In the genomic region with DNA sequence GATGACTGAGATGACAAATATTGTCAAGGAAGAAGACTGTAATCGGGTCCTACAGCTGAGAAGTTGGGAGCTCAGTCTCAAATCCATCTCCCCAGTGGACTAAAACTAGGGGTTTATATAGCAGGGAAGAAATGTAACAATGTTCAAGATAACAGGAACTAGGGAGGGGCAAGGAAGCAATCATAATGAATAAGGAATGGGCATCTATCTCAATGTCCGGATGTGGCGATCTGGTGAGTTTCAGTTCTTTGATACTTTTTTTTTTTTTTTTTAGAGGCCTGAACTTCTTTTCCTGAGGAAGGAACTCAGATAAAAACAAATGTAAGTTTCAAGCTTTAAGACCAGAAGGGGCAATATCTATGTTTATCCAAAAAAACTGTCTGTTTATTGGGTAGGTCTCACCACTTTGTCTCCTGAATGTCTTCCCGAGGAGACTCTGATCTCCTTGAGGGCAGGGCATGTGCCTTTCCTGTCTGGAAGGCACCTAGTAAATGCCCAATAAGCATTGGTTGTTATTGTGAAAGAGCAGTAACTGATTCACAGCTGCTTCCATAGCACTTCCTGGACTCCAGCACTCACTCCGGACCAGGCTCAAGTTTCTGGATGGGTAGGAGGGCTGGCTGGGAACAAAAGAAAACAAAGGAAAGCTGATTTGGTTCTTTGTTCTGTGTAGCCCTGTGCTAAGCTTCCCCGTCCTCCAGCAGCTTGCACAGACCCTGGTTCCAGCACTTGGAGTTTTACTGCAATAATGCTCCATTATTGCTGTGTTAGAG, we compare ENCODE assay signal across 1 cellular context.
TF ChIP-seq lines count a peak whose summit lies in the region.

No MANE protein-coding gene starts in this region.

TF ChIP-seq in WTC11, 78 proteins besides CTCF, POLR2A, EP300 and RAD21 (continued from another document):
- TF ChIP-seq, protein P1, sequence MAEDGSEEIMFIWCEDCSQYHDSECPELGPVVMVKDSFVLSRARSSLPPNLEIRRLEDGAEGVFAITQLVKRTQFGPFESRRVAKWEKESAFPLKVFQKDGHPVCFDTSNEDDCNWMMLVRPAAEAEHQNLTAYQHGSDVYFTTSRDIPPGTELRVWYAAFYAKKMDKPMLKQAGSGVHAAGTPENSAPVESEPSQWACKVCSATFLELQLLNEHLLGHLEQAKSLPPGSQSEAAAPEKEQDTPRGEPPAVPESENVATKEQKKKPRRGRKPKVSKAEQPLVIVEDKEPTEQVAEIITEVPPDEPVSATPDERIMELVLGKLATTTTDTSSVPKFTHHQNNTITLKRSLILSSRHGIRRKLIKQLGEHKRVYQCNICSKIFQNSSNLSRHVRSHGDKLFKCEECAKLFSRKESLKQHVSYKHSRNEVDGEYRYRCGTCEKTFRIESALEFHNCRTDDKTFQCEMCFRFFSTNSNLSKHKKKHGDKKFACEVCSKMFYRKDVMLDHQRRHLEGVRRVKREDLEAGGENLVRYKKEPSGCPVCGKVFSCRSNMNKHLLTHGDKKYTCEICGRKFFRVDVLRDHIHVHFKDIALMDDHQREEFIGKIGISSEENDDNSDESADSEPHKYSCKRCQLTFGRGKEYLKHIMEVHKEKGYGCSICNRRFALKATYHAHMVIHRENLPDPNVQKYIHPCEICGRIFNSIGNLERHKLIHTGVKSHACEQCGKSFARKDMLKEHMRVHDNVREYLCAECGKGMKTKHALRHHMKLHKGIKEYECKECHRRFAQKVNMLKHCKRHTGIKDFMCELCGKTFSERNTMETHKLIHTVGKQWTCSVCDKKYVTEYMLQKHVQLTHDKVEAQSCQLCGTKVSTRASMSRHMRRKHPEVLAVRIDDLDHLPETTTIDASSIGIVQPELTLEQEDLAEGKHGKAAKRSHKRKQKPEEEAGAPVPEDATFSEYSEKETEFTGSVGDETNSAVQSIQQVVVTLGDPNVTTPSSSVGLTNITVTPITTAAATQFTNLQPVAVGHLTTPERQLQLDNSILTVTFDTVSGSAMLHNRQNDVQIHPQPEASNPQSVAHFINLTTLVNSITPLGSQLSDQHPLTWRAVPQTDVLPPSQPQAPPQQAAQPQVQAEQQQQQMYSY (CRISPR knock-in tag; IDR thresholded peaks at IDR 0.05) = no peak
- TF ChIP-seq TCF7 (CRISPR knock-in tag; IDR thresholded peaks at IDR 0.05; ENCODE audit: low read depth) = no peak
- TF ChIP-seq, protein P2, sequence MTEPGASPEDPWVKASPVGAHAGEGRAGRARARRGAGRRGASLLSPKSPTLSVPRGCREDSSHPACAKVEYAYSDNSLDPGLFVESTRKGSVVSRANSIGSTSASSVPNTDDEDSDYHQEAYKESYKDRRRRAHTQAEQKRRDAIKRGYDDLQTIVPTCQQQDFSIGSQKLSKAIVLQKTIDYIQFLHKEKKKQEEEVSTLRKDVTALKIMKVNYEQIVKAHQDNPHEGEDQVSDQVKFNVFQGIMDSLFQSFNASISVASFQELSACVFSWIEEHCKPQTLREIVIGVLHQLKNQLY (CRISPR knock-in tag; IDR thresholded peaks at IDR 0.05) = no peak
- no peak for TF ChIP-seq TP53 (CRISPR knock-in tag; IDR thresholded peaks at IDR 0.05)
- no peak for TF ChIP-seq NR1H2 (CRISPR knock-in tag; IDR thresholded peaks at IDR 0.05)
- no peak for TF ChIP-seq CREB1 (CRISPR knock-in tag; IDR thresholded peaks at IDR 0.05)
- TF ChIP-seq, protein P3, sequence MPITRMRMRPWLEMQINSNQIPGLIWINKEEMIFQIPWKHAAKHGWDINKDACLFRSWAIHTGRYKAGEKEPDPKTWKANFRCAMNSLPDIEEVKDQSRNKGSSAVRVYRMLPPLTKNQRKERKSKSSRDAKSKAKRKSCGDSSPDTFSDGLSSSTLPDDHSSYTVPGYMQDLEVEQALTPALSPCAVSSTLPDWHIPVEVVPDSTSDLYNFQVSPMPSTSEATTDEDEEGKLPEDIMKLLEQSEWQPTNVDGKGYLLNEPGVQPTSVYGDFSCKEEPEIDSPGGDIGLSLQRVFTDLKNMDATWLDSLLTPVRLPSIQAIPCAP (CRISPR knock-in tag; IDR thresholded peaks at IDR 0.05) = no peak
- TF ChIP-seq, protein P4, sequence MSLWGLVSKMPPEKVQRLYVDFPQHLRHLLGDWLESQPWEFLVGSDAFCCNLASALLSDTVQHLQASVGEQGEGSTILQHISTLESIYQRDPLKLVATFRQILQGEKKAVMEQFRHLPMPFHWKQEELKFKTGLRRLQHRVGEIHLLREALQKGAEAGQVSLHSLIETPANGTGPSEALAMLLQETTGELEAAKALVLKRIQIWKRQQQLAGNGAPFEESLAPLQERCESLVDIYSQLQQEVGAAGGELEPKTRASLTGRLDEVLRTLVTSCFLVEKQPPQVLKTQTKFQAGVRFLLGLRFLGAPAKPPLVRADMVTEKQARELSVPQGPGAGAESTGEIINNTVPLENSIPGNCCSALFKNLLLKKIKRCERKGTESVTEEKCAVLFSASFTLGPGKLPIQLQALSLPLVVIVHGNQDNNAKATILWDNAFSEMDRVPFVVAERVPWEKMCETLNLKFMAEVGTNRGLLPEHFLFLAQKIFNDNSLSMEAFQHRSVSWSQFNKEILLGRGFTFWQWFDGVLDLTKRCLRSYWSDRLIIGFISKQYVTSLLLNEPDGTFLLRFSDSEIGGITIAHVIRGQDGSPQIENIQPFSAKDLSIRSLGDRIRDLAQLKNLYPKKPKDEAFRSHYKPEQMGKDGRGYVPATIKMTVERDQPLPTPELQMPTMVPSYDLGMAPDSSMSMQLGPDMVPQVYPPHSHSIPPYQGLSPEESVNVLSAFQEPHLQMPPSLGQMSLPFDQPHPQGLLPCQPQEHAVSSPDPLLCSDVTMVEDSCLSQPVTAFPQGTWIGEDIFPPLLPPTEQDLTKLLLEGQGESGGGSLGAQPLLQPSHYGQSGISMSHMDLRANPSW (CRISPR knock-in tag; conservative IDR thresholded peaks at IDR 0.05; ENCODE audit: low read depth) = no peak
- no peak for TF ChIP-seq SP1 (CRISPR knock-in tag; conservative IDR thresholded peaks at IDR 0.05)
- no peak for TF ChIP-seq ZBTB21 (CRISPR knock-in tag; IDR thresholded peaks at IDR 0.05; ENCODE audit: borderline replicate concordance)
- TF ChIP-seq, protein P5, sequence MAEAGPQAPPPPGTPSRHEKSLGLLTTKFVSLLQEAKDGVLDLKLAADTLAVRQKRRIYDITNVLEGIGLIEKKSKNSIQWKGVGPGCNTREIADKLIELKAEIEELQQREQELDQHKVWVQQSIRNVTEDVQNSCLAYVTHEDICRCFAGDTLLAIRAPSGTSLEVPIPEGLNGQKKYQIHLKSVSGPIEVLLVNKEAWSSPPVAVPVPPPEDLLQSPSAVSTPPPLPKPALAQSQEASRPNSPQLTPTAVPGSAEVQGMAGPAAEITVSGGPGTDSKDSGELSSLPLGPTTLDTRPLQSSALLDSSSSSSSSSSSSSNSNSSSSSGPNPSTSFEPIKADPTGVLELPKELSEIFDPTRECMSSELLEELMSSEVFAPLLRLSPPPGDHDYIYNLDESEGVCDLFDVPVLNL (CRISPR knock-in tag; IDR thresholded peaks at IDR 0.05; ENCODE audit: borderline replicate concordance, low read depth) = no peak
- no peak for TF ChIP-seq ARID4B (CRISPR knock-in tag; IDR thresholded peaks at IDR 0.05; ENCODE audit: borderline replicate concordance)
- TF ChIP-seq, protein P6, sequence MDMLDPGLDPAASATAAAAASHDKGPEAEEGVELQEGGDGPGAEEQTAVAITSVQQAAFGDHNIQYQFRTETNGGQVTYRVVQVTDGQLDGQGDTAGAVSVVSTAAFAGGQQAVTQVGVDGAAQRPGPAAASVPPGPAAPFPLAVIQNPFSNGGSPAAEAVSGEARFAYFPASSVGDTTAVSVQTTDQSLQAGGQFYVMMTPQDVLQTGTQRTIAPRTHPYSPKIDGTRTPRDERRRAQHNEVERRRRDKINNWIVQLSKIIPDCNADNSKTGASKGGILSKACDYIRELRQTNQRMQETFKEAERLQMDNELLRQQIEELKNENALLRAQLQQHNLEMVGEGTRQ (CRISPR knock-in tag; IDR thresholded peaks at IDR 0.05) = no peak
- no peak for TF ChIP-seq JAZF1 (CRISPR knock-in tag; IDR thresholded peaks at IDR 0.05)
